1 cellular context compared by ENCODE assay signal in genomic region chr5:141503699-141504098, GRCh38.
TF ChIP-seq lines count a peak whose summit lies in the region.

No MANE protein-coding gene starts in this region.

TF ChIP-seq in H1, 55 proteins besides CTCF, POLR2A, EP300 and RAD21:
- TF ChIP-seq TAF7 (optimal IDR thresholded peaks at IDR 0.05; ENCODE audit: borderline replicate concordance, low read depth, low read length), result no peak
- no peak for TF ChIP-seq EZH2 (IDR thresholded peaks at IDR 0.05; ENCODE audit: low read depth, low read length, severe bottlenecking)
- no peak for TF ChIP-seq TBP (IDR thresholded peaks at IDR 0.05; ENCODE audit: low read depth, low read length)
- TF ChIP-seq TAF1 (IDR thresholded peaks at IDR 0.05; ENCODE audit: low read depth, low read length), result no peak
- no peak for TF ChIP-seq SIRT6 (IDR thresholded peaks at IDR 0.05; ENCODE audit: low read length)
- no peak for TF ChIP-seq USF2 (IDR thresholded peaks at IDR 0.05; ENCODE audit: low read length)
- TF ChIP-seq RXRA (IDR thresholded peaks at IDR 0.05; ENCODE audit: insufficient read depth, low read depth, low read length), result no peak
- TF ChIP-seq KDM4A (IDR thresholded peaks at IDR 0.05; ENCODE audit: low read depth, low read length, severe bottlenecking), result no peak
- no peak for TF ChIP-seq CHD7 (IDR thresholded peaks at IDR 0.05; ENCODE audit: insufficient replicate concordance, low read length)
- no peak for TF ChIP-seq EGR1 (IDR thresholded peaks at IDR 0.05; ENCODE audit: borderline replicate concordance, low read depth, low read length)
- TF ChIP-seq JUND (IDR thresholded peaks at IDR 0.05; ENCODE audit: low read length), result no peak
- TF ChIP-seq JUN (IDR thresholded peaks at IDR 0.05; ENCODE audit: low read depth, low read length), result no peak
- no peak for TF ChIP-seq RFX5 (IDR thresholded peaks at IDR 0.05; ENCODE audit: borderline replicate concordance, low read depth, low read length)
- TF ChIP-seq ZNF274 (IDR thresholded peaks at IDR 0.05; ENCODE audit: borderline replicate concordance, extremely low read depth, low read length), result no peak
